ENCODE assay signal across 9 cellular contexts in genomic region chr7:1460757-1461639, GRCh38. TPM values are rescaled to one million over a fixed set of nuclear protein-coding genes. Genes with fewer than 3 reads are reported as not detected.
DNase-seq lines count a peak whose midpoint lies in the region; ATAC-seq lines count a peak whose summit lies in the region.
"Had no signal": no experiment of that assay in that cellular context is flagged by ENCODE, and none has a peak within 500 bp of the region (broad histone marks: within the 10 kb centered on the region; RNA-seq: fewer than 3 reads in every experiment).

No MANE protein-coding gene starts in this region.

- no peaks in the 10 kb centered on the region for H3K36me3 ChIP-seq in naive thymus-derived CD4-positive, alpha-beta T cell (ENCODE audit: control insufficient read depth in 2 of 3, insufficient read depth in 3 of 3, low read length in 3 of 3)

- H3K36me3 Mint-ChIP-seq in naive thymus-derived CD4-positive, alpha-beta T cell, result no peaks in the 10 kb centered on the region
- H3K36me3 Mint-ChIP-seq: activated naive CD8-positive, alpha-beta T cell had no signal

- no peaks in the 10 kb centered on the region for H3K27me3 ChIP-seq in naive thymus-derived CD4-positive, alpha-beta T cell (ENCODE audit: control insufficient read depth in 2 of 2, insufficient read depth in 2 of 2, low read length in 2 of 2)

- DNase-seq in CD1c-positive myeloid dendritic cell (ENCODE audit: extremely low spot score) (peak; percentile 94), NOMO-1 treated with DMSO at 0.1 percent for 48 hours (lab: John Stamatoyannopoulos, UW; ENCODE audit: unreplicated experiment) (peak; percentile 61), epidermal melanocyte (ENCODE audit: insufficient read length, low spot score) (peak; percentile 78), NCI-H187 (lab: John Stamatoyannopoulos, UW) (no peak), Ammon's horn (ENCODE audit: low spot score) (no peak)
- DNase-seq in naive thymus-derived CD4-positive, alpha-beta T cell, result no peak
- DNase-seq in stimulated activated CD4-positive, alpha-beta T cell treated with anti-CD3 and anti-CD28 coated beads, Interleukin-2, amount 100 ng/mL, for 48 hours, result no peak

- POLR2A ChIA-PET in naive thymus-derived CD4-positive, alpha-beta T cell (lab: Charles Lee), result interaction anchor here (0.9 kb wide), 1 partner anchor 11 kb away, joined by 7 read pairs; no protein-coding TSS in a partner anchor

- H3K4me3 Mint-ChIP-seq in naive thymus-derived CD4-positive, alpha-beta T cell, result peak overlapping the region in 5 of 10 donors; percentile 50 to 78 (median 58)

- H3K27ac ChIP-seq in naive thymus-derived CD4-positive, alpha-beta T cell (ENCODE audit: low read depth, low read length), result no peak overlapping the region

- no peaks in the 10 kb centered on the region for H3K9me3 Mint-ChIP-seq in naive thymus-derived CD4-positive, alpha-beta T cell

- H3K4me1 ChIP-seq in naive thymus-derived CD4-positive, alpha-beta T cell (ENCODE audit: control insufficient read depth in 2 of 2, insufficient read depth in 2 of 2, low read length in 2 of 2), result peaks cover 8 to 14% of the 10 kb centered on the region in 2 donors

- peaks cover 0 to 5% (median 0%) of the 10 kb centered on the region in 5 donors for H3K27me3 Mint-ChIP-seq in naive thymus-derived CD4-positive, alpha-beta T cell
- H3K27me3 Mint-ChIP-seq: activated naive CD8-positive, alpha-beta T cell had no signal

- H3K4me1 Mint-ChIP-seq in naive thymus-derived CD4-positive, alpha-beta T cell, result peaks cover 7 to 25% (median 18%) of the 10 kb centered on the region in 7 donors

- intact Hi-C loops in naive thymus-derived CD4-positive, alpha-beta T cell (cut with micrococcal nuclease), result no loop called here

- no peak for ATAC-seq in naive thymus-derived CD4-positive, alpha-beta T cell
- ATAC-seq in HG03135 (IDR thresholded peaks at IDR 0.05; ENCODE audit: unreplicated experiment), result no peak

- H3K27ac Mint-ChIP-seq in naive thymus-derived CD4-positive, alpha-beta T cell, result peak overlapping the region in 7 of 9 donors; percentile 29 to 92 (median 43)

- H3K9me3 ChIP-seq in naive thymus-derived CD4-positive, alpha-beta T cell (ENCODE audit: control insufficient read depth in 2 of 3, low read length in 3 of 3), result no peaks in the 10 kb centered on the region

- CTCF ChIA-PET in naive thymus-derived CD4-positive, alpha-beta T cell (lab: Charles Lee), result interaction anchor here (0.7 kb wide), 1 partner anchor 771 kb away, joined by 3 read pairs; no protein-coding TSS in a partner anchor

- no peak overlapping the region for H3K4me3 ChIP-seq in naive thymus-derived CD4-positive, alpha-beta T cell (ENCODE audit: low read length)

RNA-seq across cellular contexts. Expression of gene MICALL2, which starts 1.7 kb away (rescaled TPM):
- total RNA-seq in naive thymus-derived CD4-positive, alpha-beta T cell, result 1 to 10 TPM in 4 of 5 experiments, under 1 TPM in 1; 0.89 to 5.0 (median 3.3) TPM
- under 1 TPM; 0.37 to 0.55 TPM for polyA plus RNA-seq in naive thymus-derived CD4-positive, alpha-beta T cell

RNA-seq across cellular contexts. Expression of gene INTS1, which starts 43.2 kb away (rescaled TPM):
- total RNA-seq in naive thymus-derived CD4-positive, alpha-beta T cell, result 100 to 1,000 TPM in 4 of 5 experiments, 10 to 100 TPM in 1; 82.0 to 157 (median 111) TPM
- 10 to 100 TPM; 15.1 to 41.6 TPM for polyA plus RNA-seq in naive thymus-derived CD4-positive, alpha-beta T cell

Comparison
In these comparisons a context has a peak if more than half of its experiments do, and no peak if none do; other contexts are left out.
1. DNase-seq: peak in CD1c-positive myeloid dendritic cell (single experiment), NOMO-1 treated with DMSO at 0.1 percent for 48 hours (single experiment) and epidermal melanocyte (single experiment); none in naive thymus-derived CD4-positive, alpha-beta T cell (0 of 9), NCI-H187 (0 of 2), Ammon's horn (single experiment) and stimulated activated CD4-positive, alpha-beta T cell treated with anti-CD3 and anti-CD28 coated beads, Interleukin-2, amount 100 ng/mL, for 48 hours (0 of 2).